ENCODE assay signal across 1 cellular context in genomic region chr14:24207625-24208024, GRCh38.
A peak's percentile ranks its signal among the peaks of the same experiment; 100 is the strongest.
TF ChIP-seq lines count a peak whose summit lies in the region.

No MANE protein-coding gene starts in this region.

TF ChIP-seq in K562, 482 proteins besides CTCF, POLR2A, EP300 and RAD21:
- TF ChIP-seq JUNB (CRISPR knock-in tag; conservative IDR thresholded peaks at IDR 0.05) (no peak), KLF13 (tag; IDR thresholded peaks at IDR 0.05; ENCODE audit: borderline replicate concordance, low read depth) (peak; percentile 71; the same call in 1 of the 2 replicates)
